25 cellular contexts compared by ENCODE assay signal in genomic region chr17:9408381-9408780, GRCh38.
DNase-seq lines count a peak whose midpoint lies in the region; ATAC-seq and TF ChIP-seq lines count a peak whose summit lies in the region.
"Had no signal": no experiment of that assay in that cellular context is flagged by ENCODE, and none has a peak within 500 bp of the region (broad histone marks: within the 10 kb centered on the region; RNA-seq: fewer than 3 reads in every experiment).

No MANE protein-coding gene starts in this region.

- no peak for TF ChIP-seq RAD21 in SK-N-SH (IDR thresholded peaks at IDR 0.05; ENCODE audit: low read length)

- no peaks in the 10 kb centered on the region for H3K36me3 ChIP-seq in PC-3 (ENCODE audit: low read depth, low read length)
- H3K36me3 ChIP-seq in mesenchymal stem cell (ENCODE audit: control insufficient read depth in 1 of 2, insufficient read depth in 2 of 2, low read depth in 1 of 2, low read length in 2 of 2): no peaks in the 10 kb centered on the region
- no peaks in the 10 kb centered on the region for H3K36me3 ChIP-seq in SK-N-SH (replicated peaks in 1 of 2; ENCODE audit: control insufficient read depth in 1 of 2, insufficient read depth in 2 of 2, low read length in 1 of 2)
- no peaks in the 10 kb centered on the region for H3K36me3 ChIP-seq in hepatocyte (replicated peaks; ENCODE audit: insufficient read depth, low read depth)
- H3K36me3 ChIP-seq: esophagus squamous epithelium, stomach, WERI-Rb-1 had no signal

- H3K14ac ChIP-seq in mesenchymal stem cell (ENCODE audit: low read length in 2 of 2): no peak overlapping the region

- H2BK15ac ChIP-seq in mesenchymal stem cell (ENCODE audit: low read depth, poor library complexity, severe bottlenecking): no peak overlapping the region

- no peaks in the 10 kb centered on the region for H4K20me1 ChIP-seq in PC-3 (ENCODE audit: low read length)
- no peaks in the 10 kb centered on the region for H4K20me1 ChIP-seq in SK-N-SH (ENCODE audit: insufficient read depth)
- H4K20me1 ChIP-seq in hepatocyte (ENCODE audit: insufficient read depth, poor library complexity, severe bottlenecking): no peaks in the 10 kb centered on the region
- H4K20me1 ChIP-seq: BLaER1 had no signal

- intact Hi-C loops in PC-3 (cut with micrococcal nuclease): no loop called here

- DNase-seq in AG10803 (ENCODE audit: low read depth) (peak; percentile 25), PC-3 (peak; percentile 40), epithelial cell of esophagus (ENCODE audit: low read depth) (peak; percentile 68), mesenchymal stem cell (peak; percentile 26), SK-N-SH (no peak), UCSD-AML1 (lab: John Stamatoyannopoulos, UW; ENCODE audit: unreplicated experiment) (no peak), hepatocyte (ENCODE audit: low spot score) (no peak), NCI-H2107 treated with DMSO at 0.1 percent for 48 hours (lab: John Stamatoyannopoulos, UW; ENCODE audit: unreplicated experiment) (no peak)
- DNase-seq: activated CD8-positive, alpha-beta memory T cell treated with anti-CD3 and anti-CD28 coated beads, Interleukin-2, amount 50 U/mL, for 4 hours; DND-41; effector CD4-positive, alpha-beta T cell; esophagus squamous epithelium; left ventricle myocardium superior; mucosa of descending colon; NCI-H1417 treated with DMSO at 0.1 percent for 48 hours; NCI-H2107; NCI-H524 treated with DMSO at 0.1 percent for 48 hours; Right ventricle myocardium superior; stimulated activated CD4-positive, alpha-beta T cell treated with anti-CD3 and anti-CD28 coated beads, Interleukin-4, amount 100 ng/mL, for 4 hours; stomach; WERI-Rb-1 had no signal

- POLR2A ChIA-PET in PC-3 (lab: Charles Lee; ENCODE audit: unreplicated experiment): no interaction called here
- POLR2A ChIA-PET in SK-N-SH (lab: Yijun Ruan, JAX): no interaction called here

- no peak overlapping the region for H3K18ac ChIP-seq in mesenchymal stem cell (ENCODE audit: low read depth in 1 of 2, low read length in 2 of 2)

- H3K9ac ChIP-seq in PC-3 (ENCODE audit: low read length) (no peak overlapping the region), mesenchymal stem cell (ENCODE audit: low read length) (no peak overlapping the region), SK-N-SH (no peak overlapping the region)
- H3K9ac ChIP-seq: BLaER1 had no signal

- H4K91ac ChIP-seq in mesenchymal stem cell (ENCODE audit: low read length): no peak overlapping the region

- H3K79me2 ChIP-seq in PC-3 (ENCODE audit: low read length) (no peaks in the 10 kb centered on the region), SK-N-SH (ENCODE audit: insufficient read depth) (no peaks in the 10 kb centered on the region), hepatocyte (no peaks in the 10 kb centered on the region)

- no peak for TF ChIP-seq EP300 in SK-N-SH (IDR thresholded peaks at IDR 0.05; ENCODE audit: borderline replicate concordance in 1 of 2, low read depth in 1 of 2, low read length in 1 of 2)

- H3K4me1 ChIP-seq in PC-3 (ENCODE audit: insufficient read depth, low read length) (peaks cover 9% of the 10 kb centered on the region; the same call in 1 of the 2 replicates), mesenchymal stem cell (ENCODE audit: control insufficient read depth, insufficient read depth, low read depth, low read length) (peaks cover 5% of the 10 kb centered on the region), SK-N-SH (ENCODE audit: control insufficient read depth in 1 of 2, insufficient read depth in 2 of 2, low read depth in 1 of 2, low read length in 1 of 2) (peaks cover 0 to 15% of the 10 kb centered on the region in 2 experiments; a peak in 2 of 4 replicates), hepatocyte (ENCODE audit: insufficient read depth) (peaks cover 10% of the 10 kb centered on the region)
- H3K4me1 ChIP-seq: BLaER1, Caco-2 had no signal

- no peaks in the 10 kb centered on the region for H3K79me1 ChIP-seq in mesenchymal stem cell (replicated peaks; ENCODE audit: low read length, poor library complexity, severe bottlenecking)

- H2AFZ ChIP-seq in PC-3 (ENCODE audit: low read length) (no peak overlapping the region), mesenchymal stem cell (ENCODE audit: low read depth, low read length) (no peak overlapping the region), SK-N-SH (ENCODE audit: low read depth) (no peak overlapping the region), hepatocyte (no peak overlapping the region)

- H2BK120ac ChIP-seq in mesenchymal stem cell (ENCODE audit: low read depth, low read length): no peak overlapping the region

- no TSS peak for BruUV-seq in PC-3 (replicated peaks; lab: Mats Ljungman, UMichigan)

- no peak overlapping the region for H2BK12ac ChIP-seq in mesenchymal stem cell (ENCODE audit: low read length in 2 of 2)

- no peak overlapping the region for H3K27ac ChIP-seq in PC-3 (ENCODE audit: low read length)
- H3K27ac ChIP-seq in mesenchymal stem cell (ENCODE audit: low read length, poor library complexity, severe bottlenecking): no peak overlapping the region
- peak overlapping the region in 1 of 2 experiments; percentile 75; a peak in 2 of 4 replicates for H3K27ac ChIP-seq in SK-N-SH (ENCODE audit: low read depth in 2 of 2, low read length in 1 of 2)
- H3K27ac ChIP-seq in hepatocyte: no peak overlapping the region
- H3K27ac ChIP-seq: BLaER1, stomach, WERI-Rb-1 had no signal

- CTCF ChIA-PET in PC-3 (lab: Charles Lee) (no interaction called here), SK-N-SH (lab: Yijun Ruan, JAX) (interaction anchor here (0.9 to 2.4 kb wide), 2 partner anchors 9 to 113 kb away, joined by 3 to 9 read pairs; no protein-coding TSS in a partner anchor)

- H3K9me3 ChIP-seq in PC-3 (ENCODE audit: low read length) (no peaks in the 10 kb centered on the region), mesenchymal stem cell (ENCODE audit: control insufficient read depth, low read length) (no peaks in the 10 kb centered on the region), SK-N-SH (no peaks in the 10 kb centered on the region), hepatocyte (ENCODE audit: low read depth) (no peaks in the 10 kb centered on the region)
- H3K9me3 ChIP-seq: BLaER1, Caco-2, esophagus squamous epithelium, mucosa of descending colon, stomach had no signal

- H3F3A ChIP-seq in PC-3 (ENCODE audit: low read length, unreplicated experiment) (no peaks in the 10 kb centered on the region), SK-N-SH (replicated peaks; ENCODE audit: insufficient read depth) (no peaks in the 10 kb centered on the region)

- H3K4me3 ChIP-seq in AG10803 (ENCODE audit: low read length) (no peak overlapping the region), PC-3 (ENCODE audit: low read length) (no peak overlapping the region), epithelial cell of esophagus (ENCODE audit: low read length) (no peak overlapping the region), mesenchymal stem cell (ENCODE audit: insufficient read depth in 1 of 2, low read depth in 1 of 2, low read length in 2 of 2) (no peak overlapping the region), SK-N-SH (ENCODE audit: low read depth in 2 of 2, low read length in 1 of 2) (no peak overlapping the region), hepatocyte (no peak overlapping the region)
- H3K4me3 ChIP-seq: BLaER1, esophagus squamous epithelium, mucosa of descending colon, stomach had no signal

- H3K9me2 ChIP-seq in PC-3 (replicated peaks; ENCODE audit: low read length) (no peaks in the 10 kb centered on the region), SK-N-SH (no peaks in the 10 kb centered on the region), hepatocyte (replicated peaks; ENCODE audit: insufficient read depth) (no peaks in the 10 kb centered on the region)

- WGBS in mesenchymal stem cell: no CpG with 5 or more reads among the region's 1 CpG
- WGBS in SK-N-SH (ENCODE audit: low lambda C conversion rate): 35% methylated on average over 1 of the region's 1 CpG
- WGBS in hepatocyte (ENCODE audit: low lambda C conversion rate, missing lambda C conversion rate): 96% methylated on average over 1 of the region's 1 CpG

- H3K4me2 ChIP-seq in PC-3 (ENCODE audit: low read length) (no peak overlapping the region), mesenchymal stem cell (ENCODE audit: low read length, poor library complexity, severe bottlenecking) (no peak overlapping the region), SK-N-SH (no peak overlapping the region), hepatocyte (no peak overlapping the region)
- H3K4me2 ChIP-seq: BLaER1 had no signal

- H2BK5ac ChIP-seq in mesenchymal stem cell (ENCODE audit: low read depth, low read length, poor library complexity, severe bottlenecking): no peak overlapping the region

- TF ChIP-seq CTCF in AG10803 (conservative IDR thresholded peaks at IDR 0.05; ENCODE audit: low read length) (no peak), PC-3 (conservative IDR thresholded peaks at IDR 0.05; ENCODE audit: low read depth, low read length) (no peak), epithelial cell of esophagus (IDR thresholded peaks at IDR 0.05; ENCODE audit: insufficient read depth, low read depth, low read length, missing control alignments) (no peak), SK-N-SH (IDR thresholded peaks at IDR 0.05) (no peak), hepatocyte (IDR thresholded peaks at IDR 0.05; ENCODE audit: poor library complexity) (no peak)

- no peak overlapping the region for H2AK5ac ChIP-seq in mesenchymal stem cell (ENCODE audit: low read length, severe bottlenecking)

- ATAC-seq in PC-3: no peak
- ATAC-seq: HCT116, HepG2, mucosa of descending colon had no signal

- no peak overlapping the region for H3K23ac ChIP-seq in mesenchymal stem cell (ENCODE audit: low read length in 2 of 2)

- no peak overlapping the region for H3K4ac ChIP-seq in mesenchymal stem cell (ENCODE audit: low read depth in 1 of 2, low read length in 2 of 2)

- H3K27me3 ChIP-seq in PC-3 (ENCODE audit: low read length): no peaks in the 10 kb centered on the region
- no peaks in the 10 kb centered on the region for H3K27me3 ChIP-seq in mesenchymal stem cell (ENCODE audit: control insufficient read depth in 1 of 2, insufficient read depth in 1 of 2, low read length in 2 of 2)
- H3K27me3 ChIP-seq in SK-N-SH (ENCODE audit: insufficient read depth): no peaks in the 10 kb centered on the region
- H3K27me3 ChIP-seq in hepatocyte: no peaks in the 10 kb centered on the region
- H3K27me3 ChIP-seq: BLaER1, esophagus squamous epithelium, stomach had no signal

- no peak overlapping the region for H4K8ac ChIP-seq in mesenchymal stem cell (ENCODE audit: low read length)

TF ChIP-seq in SK-N-SH, 30 proteins besides CTCF, POLR2A, EP300 and RAD21 (continues in another document):
- TF ChIP-seq TAF1 (IDR thresholded peaks at IDR 0.05; ENCODE audit: borderline replicate concordance, low read depth, low read length) (no peak), MEF2A (IDR thresholded peaks at IDR 0.05; ENCODE audit: borderline replicate concordance, low read depth) (no peak), USF1 (IDR thresholded peaks at IDR 0.05; ENCODE audit: borderline replicate concordance, low read depth) (no peak), TEAD4 (IDR thresholded peaks at IDR 0.05; ENCODE audit: borderline replicate concordance, insufficient read depth) (no peak), ELF1 (IDR thresholded peaks at IDR 0.05) (no peak)

Comparison
In these comparisons a context has a peak if more than half of its experiments do, and no peak if none do; other contexts are left out.
1. DNase-seq: peak in AG10803 (single experiment), PC-3 (single experiment), epithelial cell of esophagus (single experiment) and mesenchymal stem cell (single experiment); none in SK-N-SH (single experiment), UCSD-AML1 (single experiment), hepatocyte (single experiment) and NCI-H2107 treated with DMSO at 0.1 percent for 48 hours (single experiment).